Comparison of ENCODE assay signal across 18 cellular contexts in genomic region chr2:62202729-62203128, GRCh38. TPM values are rescaled to one million over a fixed set of nuclear protein-coding genes. Genes with fewer than 3 reads are reported as not detected.
DNase-seq lines count a peak whose midpoint lies in the region; ATAC-seq, FAIRE-seq and TF ChIP-seq lines count a peak whose summit lies in the region.
"Had no signal": no experiment of that assay in that cellular context is flagged by ENCODE, and none has a peak within 500 bp of the region (broad histone marks: within the 10 kb centered on the region; RNA-seq: fewer than 3 reads in every experiment).

No MANE protein-coding gene starts in this region.

- H3K27ac ChIP-seq in left ventricle myocardium inferior (replicated peaks), result peak overlapping the region; percentile 14
- H3K27ac ChIP-seq in lower lobe of right lung, result peak overlapping the region; percentile 8
- H3K27ac ChIP-seq: epithelial cell of prostate, gastroesophageal sphincter had no signal

- peaks cover 91% of the 10 kb centered on the region for H3K4me1 ChIP-seq in left ventricle myocardium inferior
- peaks cover 79% of the 10 kb centered on the region for H3K4me1 ChIP-seq in lower lobe of right lung
- H3K4me1 ChIP-seq: BE2C had no signal

- DNase-seq in left ventricle myocardium inferior (no peak), left cardiac atrium (no peak), lower lobe of right lung (no peak), H4 (ENCODE audit: low spot score) (no peak), sciatic nerve (ENCODE audit: low spot score) (no peak), H54 (ENCODE audit: insufficient read length, low spot score) (no peak)
- no peak for DNase-seq in activated CD8-positive, alpha-beta T cell treated with anti-CD3 and anti-CD28 coated beads for 36 hours
- DNase-seq: amniotic stem cell; BE2C; GOT3; NCI-H1048; NCI-H226; nucleus accumbens; stimulated activated CD4-positive, alpha-beta T cell treated with anti-CD3 and anti-CD28 coated beads, Interleukin-4, amount 100 ng/mL, for 24 hours had no signal

- no peaks in the 10 kb centered on the region for H3K36me3 ChIP-seq in left ventricle myocardium inferior
- H3K36me3 ChIP-seq in lower lobe of right lung, result no peaks in the 10 kb centered on the region
- H3K36me3 ChIP-seq: BE2C, gastroesophageal sphincter had no signal

- POLR2A ChIA-PET in activated CD8-positive, alpha-beta T cell treated with anti-CD3 and anti-CD28 coated beads for 36 hours (lab: Charles Lee), result interaction anchor here (0.8 to 9.3 kb wide), 3 partner anchors 12 to 104 kb away, joined by 3 to 112 read pairs (median 3); no protein-coding TSS in a partner anchor

- CTCF ChIA-PET in activated CD8-positive, alpha-beta T cell treated with anti-CD3 and anti-CD28 coated beads for 36 hours (lab: Charles Lee), result no interaction called here

- no peak for TF ChIP-seq POLR2A in H54 (IDR thresholded peaks at IDR 0.05; ENCODE audit: low read depth, low read length)

- no peaks in the 10 kb centered on the region for H3K27me3 Mint-ChIP-seq in activated CD8-positive, alpha-beta T cell treated with anti-CD3 and anti-CD28 coated beads for 36 hours

- H3K4me3 Mint-ChIP-seq in activated CD8-positive, alpha-beta T cell treated with anti-CD3 and anti-CD28 coated beads for 36 hours, result peak overlapping the region; percentile 96

- intact Hi-C loops in left ventricle myocardium inferior (cut with micrococcal nuclease), result no loop called here
- intact Hi-C loops in left cardiac atrium (cut with DNase I), result loop anchor here (5.0 to 10.0 kb wide), 2 partner anchors 92 to 105 kb away; no protein-coding TSS in a partner anchor
- intact Hi-C loops in activated CD8-positive, alpha-beta T cell treated with anti-CD3 and anti-CD28 coated beads for 36 hours (cut with micrococcal nuclease), result no loop called here
- intact Hi-C loops in lower lobe of right lung (cut with DNase I), result no loop called here
- intact Hi-C loops in sciatic nerve (cut with DNase I), result no loop called here

- H3K4me3 ChIP-seq in left ventricle myocardium inferior, result no peak overlapping the region
- no peak overlapping the region for H3K4me3 ChIP-seq in lower lobe of right lung
- H3K4me3 ChIP-seq: gastroesophageal sphincter had no signal

- peak overlapping the region; percentile 96 for H3K27ac Mint-ChIP-seq in activated CD8-positive, alpha-beta T cell treated with anti-CD3 and anti-CD28 coated beads for 36 hours

- peaks cover 89% of the 10 kb centered on the region for H3K4me1 Mint-ChIP-seq in activated CD8-positive, alpha-beta T cell treated with anti-CD3 and anti-CD28 coated beads for 36 hours (ENCODE audit: low read depth)

- H3K36me3 Mint-ChIP-seq in activated CD8-positive, alpha-beta T cell treated with anti-CD3 and anti-CD28 coated beads for 36 hours (ENCODE audit: low read depth), result peaks cover 61% of the 10 kb centered on the region

- H3K9me3 ChIP-seq in left ventricle myocardium inferior (replicated peaks) (no peaks in the 10 kb centered on the region), lower lobe of right lung (no peaks in the 10 kb centered on the region)
- H3K9me3 ChIP-seq: BE2C, gastroesophageal sphincter had no signal

- H3K9me3 Mint-ChIP-seq in activated CD8-positive, alpha-beta T cell treated with anti-CD3 and anti-CD28 coated beads for 36 hours, result no peaks in the 10 kb centered on the region

- ATAC-seq in left cardiac atrium (no peak), lower lobe of right lung (no peak), sciatic nerve (no peak), GM18498 (IDR thresholded peaks at IDR 0.05; ENCODE audit: unreplicated experiment) (no peak)
- ATAC-seq in activated CD8-positive, alpha-beta T cell treated with anti-CD3 and anti-CD28 coated beads for 36 hours, result no peak
- ATAC-seq: gastroesophageal sphincter had no signal

- no peak for FAIRE-seq in H54 (lab: Jason Lieb, UNC)
- FAIRE-seq: urothelium cell line had no signal

- H3K27me3 ChIP-seq in left ventricle myocardium inferior (ENCODE audit: low read depth) (no peaks in the 10 kb centered on the region), lower lobe of right lung (ENCODE audit: low read depth) (no peaks in the 10 kb centered on the region)
- H3K27me3 ChIP-seq: BE2C, gastroesophageal sphincter had no signal

- TF ChIP-seq CTCF in left ventricle myocardium inferior (IDR thresholded peaks at IDR 0.05; ENCODE audit: borderline replicate concordance) (no peak), lower lobe of right lung (IDR thresholded peaks at IDR 0.05) (no peak)
- no peak for TF ChIP-seq CTCF in activated CD8-positive, alpha-beta T cell treated with anti-CD3 and anti-CD28 coated beads for 36 hours (IDR thresholded peaks at IDR 0.05)

RNA-seq across cellular contexts. Expression of gene B3GNT2, which starts 6.8 kb away (rescaled TPM):
- total RNA-seq in left ventricle myocardium inferior (16.8 TPM), left cardiac atrium (10 to 100 TPM; 13.4 to 13.8 TPM), lower lobe of right lung (38.0 TPM), sciatic nerve (21.0 TPM)
- 10 to 100 TPM; 44.3 to 45.5 TPM for total RNA-seq in activated CD8-positive, alpha-beta T cell treated with anti-CD3 and anti-CD28 coated beads for 36 hours
- total RNA-seq in H4 (2014; rRNA removed; shearing (Covaris generic)), result 18.7 and 21.9 TPM in 2 replicates

Comparison
In these comparisons a context has a peak if more than half of its experiments do, and no peak if none do; other contexts are left out.
1. intact Hi-C loops: an anchor here in left cardiac atrium (5.0 to 10.0 kb wide); none called in left ventricle myocardium inferior, activated CD8-positive, alpha-beta T cell treated with anti-CD3 and anti-CD28 coated beads for 36 hours, lower lobe of right lung and sciatic nerve.